ENCODE assay signal across 8 cellular contexts in genomic region chr3:36876181-36876936, GRCh38.
DNase-seq lines count a peak whose midpoint lies in the region; ATAC-seq and TF ChIP-seq lines count a peak whose summit lies in the region.

No MANE protein-coding gene starts in this region.

- H4K20me1 ChIP-seq in MM.1S (ENCODE audit: insufficient read depth, low read length): no peaks in the 10 kb centered on the region

- 91 to 92% methylated on average over 7 of the region's 7 CpGs for WGBS in aorta, 2 donors

- no peak for TF ChIP-seq CTCF in MM.1S (IDR thresholded peaks at IDR 0.05; ENCODE audit: low read length)

- H2AFZ ChIP-seq in MM.1S (ENCODE audit: low read length): 0 out of 2 replicates have a peak overlapping the region, but pooled peaks have one; percentile 18

- H3K4me2 ChIP-seq in MM.1S (ENCODE audit: low read depth, low read length): peak overlapping the region; percentile 72

- no peaks in the 10 kb centered on the region for H3K36me3 ChIP-seq in MM.1S (replicated peaks; ENCODE audit: insufficient read depth, low read length)
- H3K36me3 ChIP-seq in aorta (ENCODE audit: control insufficient read depth in 1 of 2, insufficient read depth in 2 of 2, low read length in 1 of 2): peaks cover 0 to 3% of the 10 kb centered on the region in 2 donors

- H3K9ac ChIP-seq in MM.1S (ENCODE audit: low read length): no peak overlapping the region

- peak; percentile 99 for ATAC-seq in GM18873 (IDR thresholded peaks at IDR 0.05; ENCODE audit: low FRiP score, unreplicated experiment)
- no peak for ATAC-seq in aorta (ENCODE audit: low FRiP score)

- DNase-seq in H4 (ENCODE audit: low spot score): peak; percentile 8
- DNase-seq in MM.1S: peak; percentile 91
- peak; percentile 41 for DNase-seq in foreskin melanocyte
- no peak for DNase-seq in occipital lobe (lab: John Stamatoyannopoulos, UW)
- DNase-seq in aorta: no peak
- no peak for DNase-seq in SK-N-DZ (ENCODE audit: low spot score)
- no peak for DNase-seq in COLO668 (lab: John Stamatoyannopoulos, UW; ENCODE audit: unreplicated experiment)

- H3K27ac ChIP-seq in MM.1S (ENCODE audit: low read length) (peak overlapping the region; percentile 55; the same call in 1 of the 2 replicates), aorta (ENCODE audit: low read depth in 1 of 2, low read length in 2 of 2) (no peak overlapping the region)

- no peaks in the 10 kb centered on the region for H3K9me2 ChIP-seq in MM.1S (replicated peaks; ENCODE audit: insufficient read depth, low read length)

- H3K4me1 ChIP-seq in MM.1S (ENCODE audit: low read length): peaks cover 10% of the 10 kb centered on the region
- no peaks in the 10 kb centered on the region for H3K4me1 ChIP-seq in aorta (ENCODE audit: control insufficient read depth in 1 of 2, insufficient read depth in 2 of 2, low read length in 2 of 2)

- H3K9me3 ChIP-seq in MM.1S (replicated peaks; ENCODE audit: insufficient read depth, low read length) (no peaks in the 10 kb centered on the region), aorta (ENCODE audit: control insufficient read depth, low read length) (no peaks in the 10 kb centered on the region)

- H3K79me2 ChIP-seq in MM.1S (ENCODE audit: low read length): no peaks in the 10 kb centered on the region

- H3K4me3 ChIP-seq in MM.1S (ENCODE audit: low read length) (peak overlapping the region; percentile 35; the same call in 1 of the 2 replicates), aorta (ENCODE audit: low read length in 2 of 2) (no peak overlapping the region)

- intact Hi-C loops in aorta (cut with DNase I): no loop called here

- no peaks in the 10 kb centered on the region for H3K27me3 ChIP-seq in MM.1S (replicated peaks; ENCODE audit: insufficient read depth, low read length)
- no peaks in the 10 kb centered on the region for H3K27me3 ChIP-seq in aorta (ENCODE audit: control insufficient read depth in 1 of 2, insufficient read depth in 2 of 2, low read length in 1 of 2)

- peaks cover 12% of the 10 kb centered on the region for H3F3A ChIP-seq in MM.1S (ENCODE audit: insufficient read depth, low read length)

Comparison
In these comparisons a context has a peak if more than half of its experiments do, and no peak if none do; other contexts are left out.
1. DNase-seq: peak in H4 (single experiment), MM.1S (single experiment) and foreskin melanocyte (single experiment); none in occipital lobe (single experiment), aorta (0 of 2), SK-N-DZ (single experiment) and COLO668 (single experiment).